1 cellular context compared by ENCODE assay signal in genomic region chr4:164550989-164551712, GRCh38.
TF ChIP-seq lines count a peak whose summit lies in the region.

No MANE protein-coding gene starts in this region.

TF ChIP-seq in WTC11, 78 proteins besides CTCF, POLR2A, EP300 and RAD21 (continued from another document):
- TF ChIP-seq, protein P1, sequence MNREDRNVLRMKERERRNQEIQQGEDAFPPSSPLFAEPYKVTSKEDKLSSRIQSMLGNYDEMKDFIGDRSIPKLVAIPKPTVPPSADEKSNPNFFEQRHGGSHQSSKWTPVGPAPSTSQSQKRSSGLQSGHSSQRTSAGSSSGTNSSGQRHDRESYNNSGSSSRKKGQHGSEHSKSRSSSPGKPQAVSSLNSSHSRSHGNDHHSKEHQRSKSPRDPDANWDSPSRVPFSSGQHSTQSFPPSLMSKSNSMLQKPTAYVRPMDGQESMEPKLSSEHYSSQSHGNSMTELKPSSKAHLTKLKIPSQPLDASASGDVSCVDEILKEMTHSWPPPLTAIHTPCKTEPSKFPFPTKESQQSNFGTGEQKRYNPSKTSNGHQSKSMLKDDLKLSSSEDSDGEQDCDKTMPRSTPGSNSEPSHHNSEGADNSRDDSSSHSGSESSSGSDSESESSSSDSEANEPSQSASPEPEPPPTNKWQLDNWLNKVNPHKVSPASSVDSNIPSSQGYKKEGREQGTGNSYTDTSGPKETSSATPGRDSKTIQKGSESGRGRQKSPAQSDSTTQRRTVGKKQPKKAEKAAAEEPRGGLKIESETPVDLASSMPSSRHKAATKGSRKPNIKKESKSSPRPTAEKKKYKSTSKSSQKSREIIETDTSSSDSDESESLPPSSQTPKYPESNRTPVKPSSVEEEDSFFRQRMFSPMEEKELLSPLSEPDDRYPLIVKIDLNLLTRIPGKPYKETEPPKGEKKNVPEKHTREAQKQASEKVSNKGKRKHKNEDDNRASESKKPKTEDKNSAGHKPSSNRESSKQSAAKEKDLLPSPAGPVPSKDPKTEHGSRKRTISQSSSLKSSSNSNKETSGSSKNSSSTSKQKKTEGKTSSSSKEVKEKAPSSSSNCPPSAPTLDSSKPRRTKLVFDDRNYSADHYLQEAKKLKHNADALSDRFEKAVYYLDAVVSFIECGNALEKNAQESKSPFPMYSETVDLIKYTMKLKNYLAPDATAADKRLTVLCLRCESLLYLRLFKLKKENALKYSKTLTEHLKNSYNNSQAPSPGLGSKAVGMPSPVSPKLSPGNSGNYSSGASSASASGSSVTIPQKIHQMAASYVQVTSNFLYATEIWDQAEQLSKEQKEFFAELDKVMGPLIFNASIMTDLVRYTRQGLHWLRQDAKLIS (CRISPR knock-in tag; IDR thresholded peaks at IDR 0.05; ENCODE audit: borderline replicate concordance) = no peak
- no peak for TF ChIP-seq TEAD4 (CRISPR knock-in tag; IDR thresholded peaks at IDR 0.05)
- TF ChIP-seq, protein P2, sequence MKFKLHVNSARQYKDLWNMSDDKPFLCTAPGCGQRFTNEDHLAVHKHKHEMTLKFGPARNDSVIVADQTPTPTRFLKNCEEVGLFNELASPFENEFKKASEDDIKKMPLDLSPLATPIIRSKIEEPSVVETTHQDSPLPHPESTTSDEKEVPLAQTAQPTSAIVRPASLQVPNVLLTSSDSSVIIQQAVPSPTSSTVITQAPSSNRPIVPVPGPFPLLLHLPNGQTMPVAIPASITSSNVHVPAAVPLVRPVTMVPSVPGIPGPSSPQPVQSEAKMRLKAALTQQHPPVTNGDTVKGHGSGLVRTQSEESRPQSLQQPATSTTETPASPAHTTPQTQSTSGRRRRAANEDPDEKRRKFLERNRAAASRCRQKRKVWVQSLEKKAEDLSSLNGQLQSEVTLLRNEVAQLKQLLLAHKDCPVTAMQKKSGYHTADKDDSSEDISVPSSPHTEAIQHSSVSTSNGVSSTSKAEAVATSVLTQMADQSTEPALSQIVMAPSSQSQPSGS (CRISPR knock-in tag; IDR thresholded peaks at IDR 0.05; ENCODE audit: borderline replicate concordance, low read depth) = no peak
- TF ChIP-seq FOXP1 (CRISPR knock-in tag; IDR thresholded peaks at IDR 0.05; ENCODE audit: borderline replicate concordance) = no peak
- TF ChIP-seq NR2C2 (CRISPR knock-in tag; IDR thresholded peaks at IDR 0.05) = no peak
